8 cellular contexts compared by ENCODE assay signal in the genomic region with DNA sequence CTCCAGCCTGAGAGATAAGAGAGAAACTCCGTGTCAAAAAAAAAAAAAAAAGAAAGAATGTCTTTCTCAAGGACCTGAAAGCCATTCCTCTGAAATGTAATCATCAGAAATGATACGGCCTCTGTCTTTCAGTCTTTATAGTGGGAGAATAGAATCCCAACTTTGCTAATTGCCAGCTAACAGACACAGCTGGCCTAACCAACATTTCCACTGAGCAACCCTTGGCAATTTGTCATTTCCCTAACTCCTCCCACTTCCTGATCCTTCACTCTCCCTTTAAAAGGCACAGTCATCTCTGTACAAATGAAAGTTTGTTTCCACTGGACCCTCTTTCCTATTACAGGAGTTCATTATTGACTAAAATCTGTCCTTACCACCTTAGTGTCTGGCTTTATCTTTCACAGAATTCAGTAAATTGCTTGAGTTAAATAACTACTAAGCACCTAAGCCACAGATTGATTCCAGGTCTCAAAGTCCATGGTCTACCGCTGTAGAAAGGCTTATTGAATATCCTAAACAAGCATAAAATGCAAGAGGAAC. TPM values are rescaled to one million over a fixed set of nuclear protein-coding genes. Genes with fewer than 3 reads are reported as not detected.
DNase-seq lines count a peak whose midpoint lies in the region; ATAC-seq, FAIRE-seq and TF ChIP-seq lines count a peak whose summit lies in the region.

No MANE protein-coding gene starts in this region.

- DNase-seq in AG20443 (ENCODE audit: low spot score) = peak; percentile 59
- DNase-seq in HCEC 1CT = peak; percentile 82
- DNase-seq in SW480 (ENCODE audit: low spot score) = peak; percentile 36
- DNase-seq in fibroblast of villous mesenchyme (ENCODE audit: low read depth) = peak; percentile 33
- DNase-seq in urothelium cell line (ENCODE audit: low spot score) = no peak
- DNase-seq in dorsolateral prefrontal cortex = no peak
- no peak for DNase-seq in hippocampal formation (lab: John Stamatoyannopoulos, UW)

- no peak overlapping the region for H3K4me3 ChIP-seq in fibroblast of villous mesenchyme (ENCODE audit: low read depth, low read length)
- H3K4me3 ChIP-seq in dorsolateral prefrontal cortex = no peak overlapping the region

- no peak for ATAC-seq in HG02885 (IDR thresholded peaks at IDR 0.05; ENCODE audit: poor library complexity, unreplicated experiment)

- intact Hi-C loops in dorsolateral prefrontal cortex (cut with DNase I) = no loop called here

- peak overlapping the region in 25 of 59 donors; percentile 2 to 73 (median 36) for H3K27ac ChIP-seq in dorsolateral prefrontal cortex

- no peak for TF ChIP-seq CTCF in fibroblast of villous mesenchyme (IDR thresholded peaks at IDR 0.05; ENCODE audit: insufficient read depth, low read depth, low read length)
- TF ChIP-seq CTCF in dorsolateral prefrontal cortex (IDR thresholded peaks at IDR 0.05 in 54 of 56, conservative IDR thresholded peaks at IDR 0.05 in 2 of 56; ENCODE audit: low read depth in 1 of 56, partially characterized antibody in 56 of 56) = no peak

- FAIRE-seq in urothelium cell line (lab: Jason Lieb, UNC) = no peak

- H3K27me3 ChIP-seq in dorsolateral prefrontal cortex = no peaks in the 10 kb centered on the region

RNA-seq across cellular contexts. Expression of gene CBR1, which starts 4.3 kb away (rescaled TPM):
- total RNA-seq in fibroblast of villous mesenchyme (80.7 and 91.8 TPM in 2 replicates), dorsolateral prefrontal cortex (100 to 1,000 TPM in 82 of 120 experiments, 10 to 100 TPM in 38; 41.1 to 388 (median 113) TPM)

RNA-seq across cellular contexts. Expression of gene SETD4, which starts 5.2 kb away (rescaled TPM):
- total RNA-seq in fibroblast of villous mesenchyme (15.1 and 16.1 TPM in 2 replicates), dorsolateral prefrontal cortex (10 to 100 TPM; 18.7 to 44.9 (median 30.8) TPM)

Comparison
In these comparisons a context has a peak if more than half of its experiments do, and no peak if none do; other contexts are left out.
1. DNase-seq: peak in AG20443 (single experiment), HCEC 1CT (single experiment), SW480 (single experiment) and fibroblast of villous mesenchyme (single experiment); none in urothelium cell line (single experiment), dorsolateral prefrontal cortex (0 of 10) and hippocampal formation (0 of 2).